28 cellular contexts compared by ENCODE assay signal in genomic region chr22:21991309-21991596, GRCh38.
"Had no signal": no experiment of that assay in that cellular context is flagged by ENCODE, and none has a peak within 500 bp of the region (broad histone marks: within the 10 kb centered on the region; RNA-seq: fewer than 3 reads in every experiment).

No MANE protein-coding gene starts in this region.

- DNase-seq: activated CD4-positive, alpha-beta T cell treated with anti-CD3 and anti-CD28 coated beads, Interleukin-2, amount 10 ng/mL, durations not matched to agents 24 days and 14 days; activated CD4-positive, alpha-beta T cell treated with anti-CD3 and anti-CD28 coated beads, Interleukin-2, amount 50 U/mL, for 4 hours; activated CD8-positive, alpha-beta T cell treated with anti-CD3 and anti-CD28 coated beads for 36 hours; activated effector memory CD4-positive, alpha-beta T cell treated with anti-CD3 and anti-CD28 coated beads, Interleukin-2, amount 50 U/mL, for 16 hours; activated naive CD4-positive, alpha-beta T cell; activated naive CD4-positive, alpha-beta T cell treated with anti-CD3 and anti-CD28 coated beads, Interleukin-2, amount 50 U/mL, for 16 hours; activated naive CD8-positive, alpha-beta T cell treated with anti-CD3 and anti-CD28 coated beads for 36 hours; activated T-cell treated with anti-CD3 and anti-CD28 coated beads, Interleukin-2, amount 50 U/mL, for 1 hour; activated T-cell treated with anti-CD3 and anti-CD28 coated beads, Interleukin-2, amount 50 U/mL, for 72 hours; amniotic stem cell; aorta; brain microvascular endothelial cell; central memory CD4-positive, alpha-beta T cell; MM.1S; MV-4-11; NCI-H1092; NCI-H1436 treated with DMSO at 0.1 percent for 48 hours; NCI-H1694 treated with DMSO at 0.1 percent for 48 hours; NCI-H2029; NCI-H345; NCI-H524 treated with DMSO at 0.1 percent for 48 hours; SHP77; T1000; WERI-Rb-1 had no signal

- H3K4me3 ChIP-seq: SJCRH30, SK-N-MC had no signal

- ATAC-seq: activated CD8-positive, alpha-beta T cell treated with anti-CD3 and anti-CD28 coated beads for 36 hours; activated T-cell treated with anti-CD3 and anti-CD28 coated beads, Interleukin-2, amount 50 U/mL, for 72 hours; activated T-helper 17 cell treated with anti-CD3 and anti-CD28 coated beads, Interleukin-2, amount 50 U/mL, for 72 hours; Panc1 had no signal

- H3K27ac ChIP-seq: brain microvascular endothelial cell, SJCRH30, SK-N-MC, WERI-Rb-1 had no signal

- H3K36me3 ChIP-seq: brain microvascular endothelial cell, SJCRH30, WERI-Rb-1 had no signal

- H3K9me3 ChIP-seq: SJCRH30 had no signal
